1 cellular context compared by ENCODE assay signal in genomic region chr5:35281613-35282012, GRCh38.
TF ChIP-seq lines count a peak whose summit lies in the region.

No MANE protein-coding gene starts in this region.

TF ChIP-seq in HepG2, 621 proteins besides CTCF, POLR2A, EP300 and RAD21 (continued from another document):
- TF ChIP-seq, protein P1, sequence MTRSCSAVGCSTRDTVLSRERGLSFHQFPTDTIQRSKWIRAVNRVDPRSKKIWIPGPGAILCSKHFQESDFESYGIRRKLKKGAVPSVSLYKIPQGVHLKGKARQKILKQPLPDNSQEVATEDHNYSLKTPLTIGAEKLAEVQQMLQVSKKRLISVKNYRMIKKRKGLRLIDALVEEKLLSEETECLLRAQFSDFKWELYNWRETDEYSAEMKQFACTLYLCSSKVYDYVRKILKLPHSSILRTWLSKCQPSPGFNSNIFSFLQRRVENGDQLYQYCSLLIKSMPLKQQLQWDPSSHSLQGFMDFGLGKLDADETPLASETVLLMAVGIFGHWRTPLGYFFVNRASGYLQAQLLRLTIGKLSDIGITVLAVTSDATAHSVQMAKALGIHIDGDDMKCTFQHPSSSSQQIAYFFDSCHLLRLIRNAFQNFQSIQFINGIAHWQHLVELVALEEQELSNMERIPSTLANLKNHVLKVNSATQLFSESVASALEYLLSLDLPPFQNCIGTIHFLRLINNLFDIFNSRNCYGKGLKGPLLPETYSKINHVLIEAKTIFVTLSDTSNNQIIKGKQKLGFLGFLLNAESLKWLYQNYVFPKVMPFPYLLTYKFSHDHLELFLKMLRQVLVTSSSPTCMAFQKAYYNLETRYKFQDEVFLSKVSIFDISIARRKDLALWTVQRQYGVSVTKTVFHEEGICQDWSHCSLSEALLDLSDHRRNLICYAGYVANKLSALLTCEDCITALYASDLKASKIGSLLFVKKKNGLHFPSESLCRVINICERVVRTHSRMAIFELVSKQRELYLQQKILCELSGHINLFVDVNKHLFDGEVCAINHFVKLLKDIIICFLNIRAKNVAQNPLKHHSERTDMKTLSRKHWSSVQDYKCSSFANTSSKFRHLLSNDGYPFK (CRISPR knock-in tag; IDR thresholded peaks at IDR 0.05; ENCODE audit: borderline replicate concordance) = no peak
- no peak for TF ChIP-seq KLF15 (CRISPR knock-in tag; IDR thresholded peaks at IDR 0.05; ENCODE audit: borderline replicate concordance)
- no peak for TF ChIP-seq HDAC2 (CRISPR knock-in tag; IDR thresholded peaks at IDR 0.05)
- TF ChIP-seq YY1 (IDR thresholded peaks at IDR 0.05; ENCODE audit: insufficient read depth, insufficient replicate concordance, low read depth, low read length) = no peak
- no peak for TF ChIP-seq FUBP1 (CRISPR knock-in tag; IDR thresholded peaks at IDR 0.05; ENCODE audit: borderline replicate concordance)
- no peak for TF ChIP-seq ZNF784 (CRISPR knock-in tag; IDR thresholded peaks at IDR 0.05; ENCODE audit: borderline replicate concordance)
- TF ChIP-seq ZMAT3 (CRISPR knock-in tag; conservative IDR thresholded peaks at IDR 0.05) = no peak
- no peak for TF ChIP-seq ZNF230 (CRISPR knock-in tag; IDR thresholded peaks at IDR 0.05)
- TF ChIP-seq ZNF674 (CRISPR knock-in tag; IDR thresholded peaks at IDR 0.05; ENCODE audit: low read depth) = no peak
- TF ChIP-seq ZNF839 (CRISPR knock-in tag; IDR thresholded peaks at IDR 0.05; ENCODE audit: borderline replicate concordance) = no peak
- TF ChIP-seq ZBTB1 (CRISPR knock-in tag; IDR thresholded peaks at IDR 0.05; ENCODE audit: borderline replicate concordance) = no peak
- TF ChIP-seq ZNF264 (CRISPR knock-in tag; IDR thresholded peaks at IDR 0.05) = no peak
